ENCODE assay signal across 1 cellular context in genomic region chr15:36499751-36500389, GRCh38.
TF ChIP-seq lines count a peak whose summit lies in the region.

No MANE protein-coding gene starts in this region.

TF ChIP-seq in HEK293, 187 proteins besides CTCF, POLR2A, EP300 and RAD21 (continued from another document):
- TF ChIP-seq PRDM10 (tag by site-specific recombination; IDR thresholded peaks at IDR 0.05) (peak; percentile 33; the same call in 1 of the 2 replicates), FEZF1 (tag by site-specific recombination; IDR thresholded peaks at IDR 0.05) (peak; percentile 36; the same call in 1 of the 2 replicates), HIC1 (tag by site-specific recombination; IDR thresholded peaks at IDR 0.05) (no peak), ZNF785 (tag by site-specific recombination; IDR thresholded peaks at IDR 0.05) (no peak), ZSCAN23 (tag by site-specific recombination; IDR thresholded peaks at IDR 0.05) (no peak), ZNF155 (tag by site-specific recombination; IDR thresholded peaks at IDR 0.05) (no peak), REPIN1 (tag by site-specific recombination; IDR thresholded peaks at IDR 0.05; ENCODE audit: low read depth) (no peak), ZNF133 (tag by site-specific recombination; IDR thresholded peaks at IDR 0.05) (no peak), ZNF514 (tag by site-specific recombination; IDR thresholded peaks at IDR 0.05) (no peak), ZNF114 (tag by site-specific recombination; IDR thresholded peaks at IDR 0.05) (no peak), REST (tag by site-specific recombination; IDR thresholded peaks at IDR 0.05) (no peak), MEIS1 (CRISPR knock-in tag; IDR thresholded peaks at IDR 0.05; ENCODE audit: borderline replicate concordance) (no peak), ZNF24 (tag by site-specific recombination; IDR thresholded peaks at IDR 0.05) (peak; percentile 64; the same call in 1 of the 2 replicates), PRDM6 (tag by site-specific recombination; IDR thresholded peaks at IDR 0.05) (peak; percentile 70), ZNF473 (tag by site-specific recombination; IDR thresholded peaks at IDR 0.05) (no peak), ZNF792 (tag by site-specific recombination; IDR thresholded peaks at IDR 0.05) (no peak), BCL11A (tag by site-specific recombination; IDR thresholded peaks at IDR 0.05; ENCODE audit: low read depth) (no peak), ZNF280D (tag by site-specific recombination; IDR thresholded peaks at IDR 0.05) (no peak), ZFP41 (tag by site-specific recombination; IDR thresholded peaks at IDR 0.05; ENCODE audit: borderline replicate concordance) (no peak), OSR2 (tag by site-specific recombination; IDR thresholded peaks at IDR 0.05) (no peak), ZNF391 (tag by site-specific recombination; IDR thresholded peaks at IDR 0.05; ENCODE audit: borderline replicate concordance, low read depth) (no peak), ZNF501 (tag by site-specific recombination; IDR thresholded peaks at IDR 0.05) (no peak), ZBTB26 (tag by site-specific recombination; optimal IDR thresholded peaks at IDR 0.05) (no peak), KLF7 (tag by site-specific recombination; IDR thresholded peaks at IDR 0.05; ENCODE audit: borderline replicate concordance) (no peak), ZNF302 (tag by site-specific recombination; IDR thresholded peaks at IDR 0.05; ENCODE audit: low read depth) (no peak), ZNF837 (tag by site-specific recombination; IDR thresholded peaks at IDR 0.05) (no peak), ZNF169 (tag by site-specific recombination; IDR thresholded peaks at IDR 0.05) (no peak), ZSCAN16 (tag by site-specific recombination; IDR thresholded peaks at IDR 0.05) (no peak), PRDM1 (tag by site-specific recombination; IDR thresholded peaks at IDR 0.05) (peak; percentile 52; the same call in 1 of the 2 replicates), ZNF157 (tag by site-specific recombination; IDR thresholded peaks at IDR 0.05) (no peak)
